9 cellular contexts compared by ENCODE assay signal in genomic region chr6:10837692-10837996, GRCh38. TPM values are rescaled to one million over a fixed set of nuclear protein-coding genes. Genes with fewer than 3 reads are reported as not detected.
DNase-seq lines count a peak whose midpoint lies in the region; ATAC-seq and TF ChIP-seq lines count a peak whose summit lies in the region.
"Had no signal": no experiment of that assay in that cellular context is flagged by ENCODE, and none has a peak within 500 bp of the region (broad histone marks: within the 10 kb centered on the region; RNA-seq: fewer than 3 reads in every experiment).

No MANE protein-coding gene starts in this region.

- H3K4me1 Mint-ChIP-seq in nephron progenitor cell = peaks cover 21% of the 10 kb centered on the region

- H4K20me1 ChIP-seq in GM23248 (ENCODE audit: insufficient read depth) = no peaks in the 10 kb centered on the region

- peaks cover 35% of the 10 kb centered on the region for H3K27me3 Mint-ChIP-seq in nephron progenitor cell (ENCODE audit: low read depth, poor library complexity)

- POLR2A ChIA-PET in AG04450 (lab: Yijun Ruan, JAX) = no interaction called here

- no peaks in the 10 kb centered on the region for H3K36me3 ChIP-seq in GM23248 (ENCODE audit: low read depth)

- CTCF ChIA-PET in AG04450 (lab: Charles Lee) = interaction anchor here (0.9 to 1.4 kb wide), 3 partner anchors 14 to 233 kb away, joined by 3 to 6 read pairs (median 5); no protein-coding TSS in a partner anchor

- peak overlapping the region; percentile 87 for H3K4me3 Mint-ChIP-seq in nephron progenitor cell

- H3K4me1 ChIP-seq in GM23248 (ENCODE audit: insufficient read depth) = no peaks in the 10 kb centered on the region

- H3K4me2 ChIP-seq in GM23248 (ENCODE audit: unreplicated experiment) = peak overlapping the region; percentile 80

- ATAC-seq in HG02763 (IDR thresholded peaks at IDR 0.05; ENCODE audit: unreplicated experiment) = no peak

- H3K9me3 Mint-ChIP-seq in nephron progenitor cell = peaks cover 26% of the 10 kb centered on the region

- H3K79me2 ChIP-seq in GM23248 (ENCODE audit: insufficient read depth) = no peaks in the 10 kb centered on the region

- peaks cover 22% of the 10 kb centered on the region for H3K36me3 Mint-ChIP-seq in nephron progenitor cell (ENCODE audit: low read depth)

- peak overlapping the region; percentile 64 for H3K9ac ChIP-seq in GM23248

- H3K9me3 ChIP-seq in AG04450 (ENCODE audit: control insufficient read depth, insufficient read depth, low read length) = peaks cover 3% of the 10 kb centered on the region; the same call in 1 of the 2 replicates
- H3K9me3 ChIP-seq in GM23248 (ENCODE audit: low read depth) = no peaks in the 10 kb centered on the region

- TF ChIP-seq CTCF in AG04450 (IDR thresholded peaks at IDR 0.05; ENCODE audit: low read depth, low read length) (no peak), epithelial cell of proximal tubule (conservative IDR thresholded peaks at IDR 0.05; ENCODE audit: low read depth, low read length) (no peak), nephron progenitor cell (IDR thresholded peaks at IDR 0.05) (no peak)

- H2AFZ ChIP-seq in GM23248 = peak overlapping the region; percentile 80

- 1 to 2% methylated on average over 20 of the region's 20 CpGs for WGBS in GM23248 (ENCODE audit: low coverage in 1 of 2, low lambda C conversion rate in 2 of 2, missing lambda C conversion rate in 2 of 2), 2 experiments

- H3K27ac Mint-ChIP-seq in nephron progenitor cell = peak overlapping the region; percentile 97

- H3K4me3 ChIP-seq in AG04450 (ENCODE audit: low read depth, low read length) (peak overlapping the region; percentile 66), GM23248 (peak overlapping the region; percentile 74), epithelial cell of proximal tubule (ENCODE audit: low read depth, low read length) (peak overlapping the region; percentile 71)

- peaks cover 34% of the 10 kb centered on the region for H3K27me3 ChIP-seq in AG04450 (ENCODE audit: control insufficient read depth, insufficient read depth, low read length)
- peaks cover 30% of the 10 kb centered on the region for H3K27me3 ChIP-seq in GM23248 (replicated peaks; ENCODE audit: insufficient read depth)

- H3K27ac ChIP-seq in AG04450 (ENCODE audit: low read depth, low read length) (no peak overlapping the region), GM23248 (no peak overlapping the region)

- DNase-seq in AG04450 (ENCODE audit: low read depth, low spot score) (no peak), GM23248 (peak; percentile 46), T1000 (lab: John Stamatoyannopoulos, UW) (peak; percentile 22), epithelial cell of proximal tubule (ENCODE audit: low read depth) (no peak), nephron progenitor cell (no peak), NCI-H526 treated with DMSO at 0.1 percent for 48 hours (lab: John Stamatoyannopoulos, UW) (no peak), NCI-H1048 (lab: John Stamatoyannopoulos, UW) (no peak)

- in situ Hi-C loops in GM23248 (cut with MboI) = no loop called here

- no peaks in the 10 kb centered on the region for H3F3A ChIP-seq in GM23248 (ENCODE audit: insufficient read depth)

- no peaks in the 10 kb centered on the region for H3K9me2 ChIP-seq in GM23248 (ENCODE audit: insufficient read depth)

RNA-seq across cellular contexts. Expression of gene MAK, which starts 0.7 kb away (rescaled TPM):
- polyA plus RNA-seq in AG04450 (2011; rRNA removed) (not detected in 2 replicates), GM23248 (2016; fragmentation: Nextera tagmentation; extraction: Ambion mirVana) (0.09 and 0.14 TPM in 2 replicates)
- polyA minus RNA-seq in AG04450 (2011; rRNA and poly(A)+ RNA removed) = not detected in 2 replicates
- not detected in 2 replicates for total RNA-seq in GM23248 (2014; rRNA removed; shearing (Covaris generic))
- total RNA-seq in epithelial cell of proximal tubule = 0.12 TPM in 1 of 2 replicates, not detected in the other
- total RNA-seq: glomerular endothelial cell had no signal

RNA-seq across cellular contexts. Expression of gene GCM2, which starts 44.2 kb away (rescaled TPM):
- polyA plus RNA-seq in AG04450 (2011; rRNA removed) = not detected in 2 replicates
- polyA minus RNA-seq in AG04450 (2011; rRNA and poly(A)+ RNA removed) = not detected in 2 replicates
- total RNA-seq in GM23248 (2014; rRNA removed; shearing (Covaris generic)) = not detected in 2 replicates
- polyA plus RNA-seq in GM23248 (2016; fragmentation: Nextera tagmentation; extraction: Ambion mirVana) = not detected in 2 replicates
- total RNA-seq in epithelial cell of proximal tubule = not detected in 2 replicates
- total RNA-seq: glomerular endothelial cell had no signal

RNA-seq across cellular contexts. Expression of gene SYCP2L, which starts 49.2 kb away (rescaled TPM):
- 0.22 and 0.38 TPM in 2 replicates for polyA plus RNA-seq in AG04450 (2011; rRNA removed)
- polyA minus RNA-seq in AG04450 (2011; rRNA and poly(A)+ RNA removed) = 0.30 TPM in 1 of 2 replicates, not detected in the other
- total RNA-seq in GM23248 (2014; rRNA removed; shearing (Covaris generic)) = not detected in 2 replicates
- polyA plus RNA-seq in GM23248 (2016; fragmentation: Nextera tagmentation; extraction: Ambion mirVana) = 0.13 TPM in 1 of 2 replicates, not detected in the other
- 1.4 and 3.4 TPM in 2 replicates for total RNA-seq in epithelial cell of proximal tubule

Comparison
In these comparisons a context has a peak if more than half of its experiments do, and no peak if none do; other contexts are left out.
1. DNase-seq: peak in GM23248 (single experiment) and T1000 (single experiment); none in AG04450 (single experiment), epithelial cell of proximal tubule (single experiment), nephron progenitor cell (single experiment), NCI-H526 treated with DMSO at 0.1 percent for 48 hours (single experiment) and NCI-H1048 (single experiment).
2. Peak in every context shown above with its lines, with median percentiles within 50 percentile points of each other: H3K4me3 ChIP-seq.